Comparison of ENCODE assay signal across 18 cellular contexts in the genomic region with DNA sequence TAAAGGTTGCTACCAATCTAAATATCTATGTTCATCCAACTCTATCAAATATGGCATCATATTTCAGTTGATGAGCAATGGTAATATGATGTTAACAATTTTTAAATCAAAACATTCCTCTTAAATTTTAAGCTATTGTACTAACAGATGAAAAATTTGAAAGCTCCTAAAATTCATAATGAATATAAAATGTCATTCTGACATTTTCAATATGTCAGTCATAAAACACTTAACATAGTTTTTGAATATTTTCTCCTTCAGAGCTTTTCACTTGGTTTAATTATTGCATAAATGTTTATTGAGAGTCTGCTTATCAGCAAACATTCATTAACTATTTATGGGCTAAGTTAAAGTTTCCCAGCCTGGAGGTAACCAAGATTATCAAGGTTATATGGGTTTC. TPM values are rescaled to one million over a fixed set of nuclear protein-coding genes. Genes with fewer than 3 reads are reported as not detected.
DNase-seq lines count a peak whose midpoint lies in the region; ATAC-seq, FAIRE-seq and TF ChIP-seq lines count a peak whose summit lies in the region.
"Had no signal": no experiment of that assay in that cellular context is flagged by ENCODE, and none has a peak within 500 bp of the region (broad histone marks: within the 10 kb centered on the region; RNA-seq: fewer than 3 reads in every experiment).

No MANE protein-coding gene starts in this region.

- H3K36me3 ChIP-seq in PC-3 (ENCODE audit: low read depth, low read length) (peaks cover 16% of the 10 kb centered on the region), astrocyte (ENCODE audit: insufficient read depth, low read length) (peaks cover 18% of the 10 kb centered on the region), skeletal muscle satellite cell (ENCODE audit: insufficient read depth, low read length) (peaks cover 49% of the 10 kb centered on the region), neuronal stem cell (replicated peaks in 1 of 2; ENCODE audit: control insufficient read depth in 2 of 2, insufficient read depth in 2 of 2, low read length in 2 of 2) (no peaks in the 10 kb centered on the region)

- intact Hi-C loops in PC-3 (cut with micrococcal nuclease) (no loop called here), sciatic nerve (cut with DNase I) (no loop called here)

- no peak overlapping the region for H3K23ac ChIP-seq in neuronal stem cell (ENCODE audit: low read depth, low read length, poor library complexity)

- no peak overlapping the region for H3K14ac ChIP-seq in neuronal stem cell (ENCODE audit: low read length)

- H3K9me3 ChIP-seq in PC-3 (ENCODE audit: low read length), result no peaks in the 10 kb centered on the region
- H3K9me3 ChIP-seq in astrocyte (ENCODE audit: insufficient read depth, low read depth, low read length), result no peaks in the 10 kb centered on the region
- H3K9me3 ChIP-seq in skeletal muscle satellite cell (replicated peaks; ENCODE audit: low read length), result no peaks in the 10 kb centered on the region
- no peaks in the 10 kb centered on the region for H3K9me3 ChIP-seq in neuronal stem cell (replicated peaks in 1 of 2; ENCODE audit: control insufficient read depth in 2 of 2, insufficient read depth in 1 of 2, low read depth in 1 of 2, low read length in 2 of 2)

- no peak overlapping the region for H3K27ac Mint-ChIP-seq in astrocyte (ENCODE audit: unreplicated experiment)
- H3K27ac Mint-ChIP-seq: CD14-positive monocyte; CD8-positive, alpha-beta T cell; H9 had no signal

- H4K8ac ChIP-seq in neuronal stem cell (ENCODE audit: low read depth, low read length), result no peak overlapping the region

- H3K9me3 Mint-ChIP-seq in astrocyte (ENCODE audit: unreplicated experiment), result no peaks in the 10 kb centered on the region

- no peak overlapping the region for H4K91ac ChIP-seq in neuronal stem cell (ENCODE audit: low read depth, low read length, poor library complexity)

- H3K27ac ChIP-seq in PC-3 (ENCODE audit: low read length), result no peak overlapping the region
- no peak overlapping the region for H3K27ac ChIP-seq in astrocyte (ENCODE audit: low read depth, low read length)
- no peak overlapping the region for H3K27ac ChIP-seq in neuronal stem cell (replicated peaks; ENCODE audit: low read length)
- H3K27ac ChIP-seq: A549 had no signal

- ATAC-seq in PC-3 (no peak), sciatic nerve (no peak)
- ATAC-seq: A549; CD8-positive, alpha-beta T cell had no signal

- peaks cover 17% of the 10 kb centered on the region for H3K36me3 Mint-ChIP-seq in astrocyte (ENCODE audit: low read depth, unreplicated experiment)
- H3K36me3 Mint-ChIP-seq: CD14-positive monocyte; CD8-positive, alpha-beta T cell had no signal

- H2BK15ac ChIP-seq in neuronal stem cell (ENCODE audit: low read length), result no peak overlapping the region

- H3K18ac ChIP-seq in neuronal stem cell (ENCODE audit: low read length), result no peak overlapping the region

- DNase-seq in PC-3, result no peak
- DNase-seq in astrocyte (ENCODE audit: low read depth), result no peak
- DNase-seq in sciatic nerve (ENCODE audit: low spot score), result no peak
- DNase-seq in neuronal stem cell (ENCODE audit: low spot score), result no peak
- no peak for DNase-seq in iPS-NIHi7 (ENCODE audit: extremely low spot score)
- DNase-seq: CD8-positive, alpha-beta T cell; COR-L47; DMS153; DMS79 treated with DMSO at 0.1 percent for 48 hours; EL; GOT3; H9 had no signal

- no peak overlapping the region for H3K4me3 Mint-ChIP-seq in astrocyte (ENCODE audit: unreplicated experiment)
- H3K4me3 Mint-ChIP-seq: CD14-positive monocyte; CD8-positive, alpha-beta T cell; H9 had no signal

- 0 out of 2 replicates have a peak overlapping the region, but pooled peaks have one; percentile 13 for H3K4me2 ChIP-seq in PC-3 (ENCODE audit: low read length)
- peak overlapping the region; percentile 5 for H3K4me2 ChIP-seq in astrocyte (ENCODE audit: low read length)
- peak overlapping the region; percentile 10 for H3K4me2 ChIP-seq in skeletal muscle satellite cell (ENCODE audit: low read length)
- H3K4me2 ChIP-seq in neuronal stem cell (ENCODE audit: insufficient read depth, low read length, poor library complexity, severe bottlenecking), result no peak overlapping the region
- H3K4me2 ChIP-seq: A549 had no signal

- H2AFZ ChIP-seq in PC-3 (ENCODE audit: low read length) (no peak overlapping the region), astrocyte (ENCODE audit: low read depth, low read length) (no peak overlapping the region), neuronal stem cell (ENCODE audit: low read length) (no peak overlapping the region)

- no peak overlapping the region for H2BK12ac ChIP-seq in neuronal stem cell (ENCODE audit: low read length)

- no peak for FAIRE-seq in astrocyte (lab: Jason Lieb, UNC)
- FAIRE-seq: A549, D721Med, G401.6, GM12891 had no signal

- TF ChIP-seq CTCF in PC-3 (conservative IDR thresholded peaks at IDR 0.05; ENCODE audit: low read depth, low read length) (no peak), astrocyte (IDR thresholded peaks at IDR 0.05; ENCODE audit: insufficient read depth, low read depth, low read length) (no peak)

- peaks cover 9% of the 10 kb centered on the region for H3F3A ChIP-seq in PC-3 (ENCODE audit: low read length, unreplicated experiment)

- H2BK120ac ChIP-seq in neuronal stem cell (ENCODE audit: low read depth, low read length), result no peak overlapping the region

- no peaks in the 10 kb centered on the region for H3K9me2 ChIP-seq in PC-3 (replicated peaks; ENCODE audit: low read length)

- H3K79me2 ChIP-seq in PC-3 (ENCODE audit: low read length) (peaks cover 81% of the 10 kb centered on the region), astrocyte (ENCODE audit: insufficient read depth, low read length) (peaks cover 100% of the 10 kb centered on the region)

- H4K20me1 ChIP-seq in PC-3 (ENCODE audit: low read length), result no peaks in the 10 kb centered on the region
- peaks cover 28% of the 10 kb centered on the region for H4K20me1 ChIP-seq in astrocyte (ENCODE audit: insufficient read depth, low read length)

- peaks cover 8% of the 10 kb centered on the region for H3K4me1 Mint-ChIP-seq in astrocyte (ENCODE audit: low read depth, unreplicated experiment)
- H3K4me1 Mint-ChIP-seq: CD14-positive monocyte, H9 had no signal

- H2BK5ac ChIP-seq in neuronal stem cell (ENCODE audit: low read length), result no peak overlapping the region

- peaks cover 32% of the 10 kb centered on the region for H3K4me1 ChIP-seq in PC-3 (ENCODE audit: insufficient read depth, low read length)
- H3K4me1 ChIP-seq in astrocyte (ENCODE audit: insufficient read depth, low read length), result peaks cover 12% of the 10 kb centered on the region
- peaks cover 49% of the 10 kb centered on the region for H3K4me1 ChIP-seq in skeletal muscle satellite cell (ENCODE audit: control insufficient read depth, insufficient read depth, low read length)
- no peaks in the 10 kb centered on the region for H3K4me1 ChIP-seq in neuronal stem cell (ENCODE audit: control insufficient read depth in 2 of 2, insufficient read depth in 1 of 2, low read depth in 1 of 2, low read length in 2 of 2)

- H3K27me3 ChIP-seq in PC-3 (ENCODE audit: low read length) (no peaks in the 10 kb centered on the region), astrocyte (ENCODE audit: insufficient read depth, low read length) (no peaks in the 10 kb centered on the region), skeletal muscle satellite cell (ENCODE audit: control insufficient read depth, insufficient read depth, low read length) (no peaks in the 10 kb centered on the region), neuronal stem cell (ENCODE audit: control insufficient read depth in 3 of 3, insufficient read depth in 3 of 3, low read depth in 1 of 3, low read length in 3 of 3) (peaks cover 0 to 2% (median 0%) of the 10 kb centered on the region in 3 experiments)

- H3K27me3 Mint-ChIP-seq in astrocyte (ENCODE audit: low read depth, unreplicated experiment), result no peaks in the 10 kb centered on the region

- CTCF ChIA-PET in PC-3 (lab: Charles Lee), result no interaction called here

- no peak overlapping the region for H3K4ac ChIP-seq in neuronal stem cell (ENCODE audit: low read length)

- H3K4me3 ChIP-seq in PC-3 (ENCODE audit: low read length) (no peak overlapping the region), astrocyte (ENCODE audit: insufficient read depth, low read depth, low read length) (no peak overlapping the region), skeletal muscle satellite cell (ENCODE audit: low read length) (peak overlapping the region; percentile 13), neuronal stem cell (ENCODE audit: low read length in 2 of 2) (no peak overlapping the region)
- H3K4me3 ChIP-seq: A549 had no signal

- no peak overlapping the region for H3K9ac ChIP-seq in PC-3 (ENCODE audit: low read length)
- H3K9ac ChIP-seq in astrocyte (ENCODE audit: low read length), result no peak overlapping the region
- H3K9ac ChIP-seq in skeletal muscle satellite cell (ENCODE audit: low read depth, low read length), result peak overlapping the region; percentile 40
- no peak overlapping the region for H3K9ac ChIP-seq in neuronal stem cell (ENCODE audit: low read depth, low read length, poor library complexity)

- BruUV-seq in PC-3 (replicated peaks; lab: Mats Ljungman, UMichigan), result no TSS peak

- H3K79me1 ChIP-seq in neuronal stem cell (ENCODE audit: low read depth, low read length), result no peaks in the 10 kb centered on the region

- H2AK5ac ChIP-seq in neuronal stem cell (ENCODE audit: low read depth, low read length), result no peak overlapping the region

- POLR2A ChIA-PET in PC-3 (lab: Charles Lee; ENCODE audit: unreplicated experiment), result interaction anchor here (0.6 kb wide), 2 partner anchors 137 to 383 kb away, joined by 4 to 5 read pairs; no protein-coding TSS in a partner anchor

RNA-seq across cellular contexts. Expression of a gene that starts 11.8 kb away (rescaled TPM):
- total RNA-seq in PC-3 (2014; rRNA removed), result 16.4 and 19.1 TPM in 2 replicates
- total RNA-seq in astrocyte, result 60.1 and 66.5 TPM in 2 replicates
- total RNA-seq in skeletal muscle satellite cell (2012; rRNA removed), result 29.2 and 34.3 TPM in 2 replicates
- total RNA-seq in sciatic nerve, result 5.3 TPM
- polyA plus RNA-seq in neuronal stem cell (2013, experiment 1 of 2), result 0.11 TPM
- polyA plus RNA-seq in neuronal stem cell (2013, experiment 2 of 2), result 0.11 TPM
- total RNA-seq: CD8-positive, alpha-beta T cell had no signal
- polyA plus RNA-seq: CD14-positive monocyte had no signal
